ENCODE assay signal across 28 cellular contexts in the genomic region with DNA sequence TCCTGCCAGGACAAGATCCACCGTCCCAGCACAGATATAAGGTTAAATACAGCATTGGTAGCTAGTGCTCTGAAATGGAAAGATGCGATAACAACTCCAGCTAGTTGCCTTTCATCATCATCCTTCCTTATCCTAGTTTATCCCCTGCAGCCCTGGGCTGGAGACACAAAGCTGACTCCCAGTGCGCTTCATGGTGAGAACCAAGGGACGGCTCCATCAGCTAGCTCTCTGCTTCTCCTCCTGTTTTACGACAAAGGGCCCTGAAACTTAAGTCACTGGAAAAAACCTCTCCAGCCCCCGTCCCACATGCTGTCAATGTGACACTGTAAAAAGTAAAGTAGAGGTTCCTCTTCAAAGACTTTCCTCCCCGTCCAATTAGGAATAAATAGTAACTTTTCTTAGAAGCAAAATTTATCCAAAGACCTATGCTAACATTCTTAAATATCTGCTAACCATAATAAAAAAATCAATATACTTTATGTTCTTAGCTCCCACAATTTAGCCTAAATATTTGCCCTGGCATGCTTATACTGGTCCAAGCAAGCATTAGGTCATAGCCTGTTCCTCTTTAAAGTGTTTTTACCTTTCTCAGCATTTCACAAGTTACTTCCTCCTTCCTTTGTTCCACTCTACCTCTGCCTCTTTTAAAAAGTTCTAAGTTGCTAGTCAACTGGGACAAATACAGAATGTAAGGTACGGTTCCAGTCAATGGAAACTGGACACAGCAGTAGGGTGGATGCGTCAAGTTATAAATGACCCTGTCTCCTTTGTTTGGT. TPM values are rescaled to one million over a fixed set of nuclear protein-coding genes. Genes with fewer than 3 reads are reported as not detected.
DNase-seq lines count a peak whose midpoint lies in the region; ATAC-seq, FAIRE-seq and TF ChIP-seq lines count a peak whose summit lies in the region.
"Had no signal": no experiment of that assay in that cellular context is flagged by ENCODE, and none has a peak within 500 bp of the region (broad histone marks: within the 10 kb centered on the region; RNA-seq: fewer than 3 reads in every experiment).

No MANE protein-coding gene starts in this region.

- H2BK120ac ChIP-seq in mesendoderm (ENCODE audit: low read depth, low read length) = no peak overlapping the region

- H3K27ac ChIP-seq in ectodermal cell (ENCODE audit: insufficient read depth, low read depth, low read length, poor library complexity, severe bottlenecking) (peak overlapping the region; percentile 8), mesendoderm (ENCODE audit: low read depth, low read length) (no peak overlapping the region), brain microvascular endothelial cell (no peak overlapping the region), kidney (ENCODE audit: low read depth in 2 of 2, low read length in 2 of 2) (no peak overlapping the region)
- H3K27ac ChIP-seq: Peyer's patch, spleen, thoracic aorta had no signal

- 63 to 65% methylated on average over 8 to 9 of the region's 9 CpGs for WGBS in ectodermal cell, 2 experiments
- no CpG with 5 or more reads among the region's 9 CpGs for WGBS in mesendoderm (ENCODE audit: extremely low coverage, insufficient coverage, low lambda C conversion rate)

- H4K8ac ChIP-seq in mesendoderm (ENCODE audit: low read depth, low read length) = no peak overlapping the region

- in situ Hi-C loops in brain microvascular endothelial cell (cut with HindIII; ENCODE audit: low pct_ligation_motif_present, low sequenced_read_pairs) = no loop called here

- no peak for ATAC-seq in HG03571 (IDR thresholded peaks at IDR 0.05; ENCODE audit: unreplicated experiment)
- ATAC-seq: HCT116 had no signal

- no peak overlapping the region for H4K5ac ChIP-seq in mesendoderm (ENCODE audit: low read length)

- H3K9ac ChIP-seq in mesendoderm (ENCODE audit: low read length) (no peak overlapping the region), kidney (ENCODE audit: low read length in 2 of 2) (no peak overlapping the region)

- no peak overlapping the region for H2AK5ac ChIP-seq in mesendoderm (ENCODE audit: low read length)

- H3K4me3 ChIP-seq in LNCaP clone FGC (ENCODE audit: low read depth, low read length) (no peak overlapping the region), ectodermal cell (ENCODE audit: insufficient read depth, low read depth, low read length) (no peak overlapping the region), mesendoderm (ENCODE audit: low read length) (no peak overlapping the region), brain microvascular endothelial cell (ENCODE audit: low read depth, low read length) (no peak overlapping the region), kidney (ENCODE audit: low read length in 2 of 2) (no peak overlapping the region)
- H3K4me3 ChIP-seq: lung, Peyer's patch, spleen, thoracic aorta had no signal

- H3K36me3 ChIP-seq in ectodermal cell (ENCODE audit: control insufficient read depth, insufficient read depth, low read length) = no peaks in the 10 kb centered on the region
- no peaks in the 10 kb centered on the region for H3K36me3 ChIP-seq in mesendoderm (ENCODE audit: control insufficient read depth, insufficient read depth, low read length)
- no peaks in the 10 kb centered on the region for H3K36me3 ChIP-seq in brain microvascular endothelial cell (replicated peaks)
- H3K36me3 ChIP-seq in kidney (ENCODE audit: control insufficient read depth in 1 of 2, insufficient read depth in 2 of 2, low read length in 2 of 2) = no peaks in the 10 kb centered on the region
- H3K36me3 ChIP-seq: Peyer's patch, spleen, thoracic aorta had no signal

- no peak overlapping the region for H2BK5ac ChIP-seq in mesendoderm (ENCODE audit: low read length)

- peak; percentile 36 for DNase-seq in LNCaP clone FGC (ENCODE audit: low read depth)
- peak; percentile 47 for DNase-seq in mesendoderm
- DNase-seq in brain microvascular endothelial cell = no peak
- DNase-seq in kidney = no peak
- no peak for DNase-seq in Kasumi-1 (lab: John Stamatoyannopoulos, UW)
- DNase-seq: activated CD4-positive, alpha-beta memory T cell treated with anti-CD3 and anti-CD28 coated beads for 36 hours; activated effector memory CD4-positive, alpha-beta T cell treated with anti-CD3 and anti-CD28 coated beads, Interleukin-2, amount 50 U/mL, for 16 hours; dermis blood vessel endothelial cell; foreskin fibroblast; hippocampal formation; Karpas-422; NCI-H1105 treated with DMSO at 0.1 percent for 48 hours; NCI-H2029 treated with DMSO at 0.1 percent for 48 hours; occipital lobe; Peyer's patch; retina; spleen; stimulated activated CD4-positive, alpha-beta T cell treated with anti-CD3 and anti-CD28 coated beads, Interleukin-4, amount 100 ng/mL, for 1 hour; stimulated activated naive CD4-positive, alpha-beta T cell had no signal

- H2BK15ac ChIP-seq in mesendoderm (replicated peaks; ENCODE audit: low read depth) = no peak overlapping the region

- peak overlapping the region; percentile 60 for H3K18ac ChIP-seq in mesendoderm (ENCODE audit: low read length)

- no peak for TF ChIP-seq CTCF in LNCaP clone FGC (IDR thresholded peaks at IDR 0.05; ENCODE audit: control insufficient read depth, extremely low read depth, insufficient read depth)
- no peak for TF ChIP-seq CTCF in brain microvascular endothelial cell (IDR thresholded peaks at IDR 0.05; ENCODE audit: low read depth, low read length, missing control alignments)
- TF ChIP-seq CTCF in kidney (IDR thresholded peaks at IDR 0.05; ENCODE audit: borderline replicate concordance, extremely low read depth, insufficient read depth) = no peak

- H3K27me3 ChIP-seq in ectodermal cell (ENCODE audit: control insufficient read depth, insufficient read depth, low read length, poor library complexity, severe bottlenecking) (no peaks in the 10 kb centered on the region), mesendoderm (ENCODE audit: insufficient read depth, low read length, poor library complexity) (no peaks in the 10 kb centered on the region), brain microvascular endothelial cell (replicated peaks) (no peaks in the 10 kb centered on the region)
- H3K27me3 ChIP-seq: Peyer's patch, spleen had no signal

- H3K56ac ChIP-seq in mesendoderm (ENCODE audit: low read length) = no peak overlapping the region

- no peak overlapping the region for H3K4ac ChIP-seq in mesendoderm (ENCODE audit: low read depth, low read length)

- H3K79me1 ChIP-seq in mesendoderm (ENCODE audit: low read length) = peaks cover 6% of the 10 kb centered on the region

- H3K23ac ChIP-seq in mesendoderm (ENCODE audit: low read length) = no peak overlapping the region

- peaks cover 26% of the 10 kb centered on the region for H3K79me2 ChIP-seq in mesendoderm (ENCODE audit: control insufficient read depth, insufficient read depth, low read length)

- no peak overlapping the region for H3K4me2 ChIP-seq in mesendoderm (ENCODE audit: low read length)

- intact Hi-C loops in kidney (cut with DNase I) = no loop called here

- H3K9me3 ChIP-seq in ectodermal cell (ENCODE audit: control insufficient read depth, low read length) (no peaks in the 10 kb centered on the region), kidney (ENCODE audit: control insufficient read depth in 1 of 2, low read length in 2 of 2) (no peaks in the 10 kb centered on the region)
- H3K9me3 ChIP-seq: Peyer's patch, spleen, thoracic aorta had no signal

- H3K4me1 ChIP-seq in ectodermal cell (ENCODE audit: control insufficient read depth, insufficient read depth, low read length) (no peaks in the 10 kb centered on the region), mesendoderm (ENCODE audit: control insufficient read depth, low read depth, low read length) (no peaks in the 10 kb centered on the region), kidney (ENCODE audit: control insufficient read depth in 1 of 2, insufficient read depth in 1 of 2, low read depth in 1 of 2, low read length in 2 of 2) (no peaks in the 10 kb centered on the region)
- H3K4me1 ChIP-seq: Peyer's patch, spleen had no signal

- FAIRE-seq in G401.6 (lab: Jason Lieb, UNC) (peak; percentile 33), kidney (lab: Jason Lieb, UNC) (no peak)
- FAIRE-seq: D721Med, GM18507, islet of Langerhans had no signal

RNA-seq across cellular contexts. Expression of gene CDC14B, which starts 37.6 kb away (rescaled TPM):
- 12.5 TPM for polyA plus RNA-seq in ectodermal cell (2013, experiment 1 of 4)
- 15.6 TPM for polyA plus RNA-seq in ectodermal cell (2013, experiment 2 of 4)
- 11.7 TPM for polyA plus RNA-seq in ectodermal cell (2013, experiment 3 of 4)
- 14.4 TPM for polyA plus RNA-seq in ectodermal cell (2013, experiment 4 of 4)
- 26.9 TPM for polyA plus RNA-seq in mesendoderm (2013, experiment 1 of 2)
- 26.3 TPM for polyA plus RNA-seq in mesendoderm (2013, experiment 2 of 2)
- 19.6 TPM for total RNA-seq in kidney
- 9.1 TPM for polyA plus RNA-seq in kidney (ENCODE audit: insufficient read depth, low read depth, low replicate concordance)

Comparison
In these comparisons a context has a peak if more than half of its experiments do, and no peak if none do; other contexts are left out.
1. DNase-seq: peak in LNCaP clone FGC (single experiment) and mesendoderm (single experiment); none in brain microvascular endothelial cell (single experiment), kidney (single experiment) and Kasumi-1 (0 of 2).